Comparison of ENCODE assay signal across 8 cellular contexts in the genomic region with DNA sequence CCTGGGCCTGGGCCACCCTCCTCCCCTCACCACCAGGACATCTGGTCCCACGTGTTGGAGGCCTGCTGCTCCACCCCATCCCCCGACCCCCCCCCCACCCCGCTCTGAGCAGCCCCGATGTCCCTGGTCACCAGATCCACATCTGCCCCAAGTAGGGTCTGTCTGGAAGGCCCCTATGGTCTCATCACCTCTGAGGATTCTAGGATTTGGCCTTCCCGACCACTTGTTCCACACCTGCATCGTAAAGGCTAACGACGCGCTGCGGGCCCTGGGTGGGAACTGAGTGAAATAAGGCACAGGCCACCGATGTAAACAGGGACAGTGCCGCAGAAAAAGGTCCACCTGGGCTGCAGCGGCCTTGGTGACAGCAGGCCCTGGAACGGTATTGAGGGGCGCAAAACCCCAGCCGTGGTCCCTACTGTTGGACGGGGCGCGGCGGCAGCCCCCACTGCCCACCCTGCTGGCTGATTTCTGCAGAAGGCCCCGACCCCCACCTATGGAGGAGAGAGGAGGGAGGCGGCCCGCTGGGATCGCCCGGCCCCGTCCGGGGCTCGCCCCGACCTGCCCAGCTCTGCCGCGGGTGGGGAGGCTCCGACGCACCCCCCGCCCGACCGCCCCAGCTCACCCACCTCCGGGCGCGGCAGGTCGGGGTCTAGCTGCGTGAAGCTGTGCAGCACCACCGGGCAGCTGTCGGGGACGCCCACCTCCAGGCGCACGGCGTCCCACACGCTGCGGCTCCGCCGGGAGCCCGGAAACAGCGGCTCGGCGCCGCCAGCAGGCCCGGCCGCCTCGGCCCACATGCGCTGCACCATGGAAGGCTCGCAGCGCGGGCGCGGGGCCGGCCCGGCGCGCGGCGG. TPM values are rescaled to one million over a fixed set of nuclear protein-coding genes. Genes with fewer than 3 reads are reported as not detected.
A peak's percentile ranks its signal among the peaks of the same experiment; 100 is the strongest.
DNase-seq lines count a peak whose midpoint lies in the region; ATAC-seq and TF ChIP-seq lines count a peak whose summit lies in the region.

No MANE protein-coding gene starts in this region.

- H3K27ac ChIP-seq in AG04450 (ENCODE audit: low read depth, low read length): no peak overlapping the region
- peak overlapping the region; percentile 56 for H3K27ac ChIP-seq in muscle layer of duodenum (ENCODE audit: low read length)

- H3K4me1 Mint-ChIP-seq in dendritic cell treated with granulocyte-macrophage colony-stimulating factor and Interleukin-4, amounts not matched to agents 40 ng/mL and 50 ng/mL, for 4 days (ENCODE audit: low read depth): peaks cover 81% of the 10 kb centered on the region

- H3K9me3 ChIP-seq in AG04450 (ENCODE audit: control insufficient read depth, insufficient read depth, low read length) (no peaks in the 10 kb centered on the region; the same call in 1 of the 2 replicates), muscle layer of duodenum (ENCODE audit: control insufficient read depth in 1 of 2, low read length in 2 of 2) (no peaks in the 10 kb centered on the region)

- ATAC-seq in GM19023 (IDR thresholded peaks at IDR 0.05; ENCODE audit: unreplicated experiment) (peak; percentile 34), GM19467 (IDR thresholded peaks at IDR 0.05; ENCODE audit: unreplicated experiment) (no peak)

- no peaks in the 10 kb centered on the region for H3K36me3 ChIP-seq in muscle layer of duodenum (ENCODE audit: control insufficient read depth in 1 of 2, insufficient read depth in 2 of 2, low read length in 2 of 2)

- DNase-seq in AG04450 (ENCODE audit: low read depth, low spot score) (no peak), NCI-H345 treated with DMSO at 0.1 percent for 48 hours (lab: John Stamatoyannopoulos, UW; ENCODE audit: unreplicated experiment) (peak; percentile 9), GM13977 (ENCODE audit: low spot score) (no peak), GM03348 (ENCODE audit: low spot score) (no peak)

- peak overlapping the region; percentile 99 for H3K27ac Mint-ChIP-seq in dendritic cell treated with granulocyte-macrophage colony-stimulating factor and Interleukin-4, amounts not matched to agents 40 ng/mL and 50 ng/mL, for 4 days

- in situ Hi-C loops in GM13977 (cut with MboI; ENCODE audit: low pct_unique_long_range_greater_than_20kb, low sequenced_read_pairs, unreplicated experiment): no loop called here

- CTCF ChIA-PET in AG04450 (lab: Charles Lee): interaction anchor here (0.6 kb wide), 2 partner anchors 27 to 360 kb away, joined by 3 to 4 read pairs; no protein-coding TSS in a partner anchor

- H3K27me3 ChIP-seq in AG04450 (ENCODE audit: control insufficient read depth, insufficient read depth, low read length): no peaks in the 10 kb centered on the region
- no peaks in the 10 kb centered on the region for H3K27me3 ChIP-seq in muscle layer of duodenum (ENCODE audit: low read depth, low read length)

- TF ChIP-seq CTCF in AG04450 (IDR thresholded peaks at IDR 0.05; ENCODE audit: low read depth, low read length): no peak
- TF ChIP-seq CTCF in GM13977 (IDR thresholded peaks at IDR 0.05; ENCODE audit: extremely low read depth, insufficient read depth, missing control alignments): no peak

- H3K27me3 Mint-ChIP-seq in dendritic cell treated with granulocyte-macrophage colony-stimulating factor and Interleukin-4, amounts not matched to agents 40 ng/mL and 50 ng/mL, for 4 days: no peaks in the 10 kb centered on the region

- H3K4me1 ChIP-seq in muscle layer of duodenum (ENCODE audit: control insufficient read depth in 1 of 2, insufficient read depth in 2 of 2, low read length in 2 of 2): peaks cover 24 to 49% of the 10 kb centered on the region in 2 donors

- intact Hi-C loops in dendritic cell treated with granulocyte-macrophage colony-stimulating factor and Interleukin-4, amounts not matched to agents 40 ng/mL and 50 ng/mL, for 4 days (cut with micrococcal nuclease): loop anchor here (1.0 kb wide), 1 partner anchor 7 kb away; no protein-coding TSS in a partner anchor

- H3K4me3 ChIP-seq in AG04450 (ENCODE audit: low read depth, low read length): peak overlapping the region; percentile 72
- H3K4me3 ChIP-seq in muscle layer of duodenum (ENCODE audit: low read depth in 1 of 2, low read length in 2 of 2): peak overlapping the region; percentile 72 to 87

- POLR2A ChIA-PET in AG04450 (lab: Yijun Ruan, JAX): no interaction called here

- H3K9me3 Mint-ChIP-seq in dendritic cell treated with granulocyte-macrophage colony-stimulating factor and Interleukin-4, amounts not matched to agents 40 ng/mL and 50 ng/mL, for 4 days: no peaks in the 10 kb centered on the region

- H3K4me3 Mint-ChIP-seq in dendritic cell treated with granulocyte-macrophage colony-stimulating factor and Interleukin-4, amounts not matched to agents 40 ng/mL and 50 ng/mL, for 4 days: peak overlapping the region; percentile 82

- H3K36me3 Mint-ChIP-seq in dendritic cell treated with granulocyte-macrophage colony-stimulating factor and Interleukin-4, amounts not matched to agents 40 ng/mL and 50 ng/mL, for 4 days (ENCODE audit: low read depth): peaks cover 50% of the 10 kb centered on the region

RNA-seq across cellular contexts. Expression of gene RALGDS, which starts 0.5 kb away (rescaled TPM):
- 19.1 and 25.4 TPM in 2 replicates for polyA plus RNA-seq in AG04450 (2011; rRNA removed)
- polyA minus RNA-seq in AG04450 (2011; rRNA and poly(A)+ RNA removed): 11.2 and 13.1 TPM in 2 replicates

RNA-seq across cellular contexts. Expression of gene GBGT1, which starts 43.1 kb away (rescaled TPM):
- polyA plus RNA-seq in AG04450 (2011; rRNA removed): 3.5 TPM in 2 replicates
- polyA minus RNA-seq in AG04450 (2011; rRNA and poly(A)+ RNA removed): 6.2 and 6.4 TPM in 2 replicates

RNA-seq across cellular contexts. Expression of gene CEL, which starts 58.8 kb away (rescaled TPM):
- 0.24 and 0.41 TPM in 2 replicates for polyA plus RNA-seq in AG04450 (2011; rRNA removed)
- polyA minus RNA-seq in AG04450 (2011; rRNA and poly(A)+ RNA removed): 0.22 and 0.32 TPM in 2 replicates
